In genomic region chr2:72581560-72582181, GRCh38 we compare ENCODE assay signal across 19 cellular contexts.
A peak's percentile ranks its signal among the peaks of the same experiment; 100 is the strongest.
DNase-seq lines count a peak whose midpoint lies in the region; FAIRE-seq and TF ChIP-seq lines count a peak whose summit lies in the region.
"Had no signal": no experiment of that assay in that cellular context is flagged by ENCODE, and none has a peak within 500 bp of the region (broad histone marks: within the 10 kb centered on the region; RNA-seq: fewer than 3 reads in every experiment).

No MANE protein-coding gene starts in this region.

- H3K27ac ChIP-seq in keratinocyte (ENCODE audit: control insufficient read depth, insufficient read depth, low read length): no peak overlapping the region
- H3K27ac ChIP-seq: neutrophil, SJSA1 had no signal

- H3K9me3 ChIP-seq in Loucy (ENCODE audit: insufficient read depth, low read depth, low read length): no peaks in the 10 kb centered on the region
- H3K9me3 ChIP-seq in keratinocyte (ENCODE audit: control insufficient read depth, low read depth, low read length): no peaks in the 10 kb centered on the region
- H3K9me3 ChIP-seq: neutrophil, SJSA1 had no signal

- H3K36me3 Mint-ChIP-seq in T-helper 2 cell treated with Interferon-gamma antibody and Interleukin-4, amounts not matched to agents 5 μg/mL and 100 μg/mL, for 36 hours (ENCODE audit: low read depth): no peaks in the 10 kb centered on the region
- H3K36me3 Mint-ChIP-seq: CD14-positive monocyte had no signal

- no peak overlapping the region for H2AFZ ChIP-seq in Loucy (ENCODE audit: low read length)
- H2AFZ ChIP-seq in keratinocyte (ENCODE audit: control insufficient read depth, low read length): no peak overlapping the region

- H3K4me1 ChIP-seq in Loucy (ENCODE audit: insufficient read depth, low read length, poor library complexity, severe bottlenecking) (no peaks in the 10 kb centered on the region), keratinocyte (ENCODE audit: control insufficient read depth, extremely low read depth, insufficient read depth, low read length) (no peaks in the 10 kb centered on the region)

- peak; percentile 5 for DNase-seq in D341Med (ENCODE audit: low spot score)
- no peak for DNase-seq in bronchial epithelial cell (ENCODE audit: low read depth)
- no peak for DNase-seq in keratinocyte (ENCODE audit: low read depth, low spot score)
- no peak for DNase-seq in activated CD4-positive, CD25-positive, alpha-beta regulatory T cell (lab: John Stamatoyannopoulos, UW)
- DNase-seq in activated CD4-positive, alpha-beta T cell treated with anti-CD3 and anti-CD28 coated beads for 4 hours: no peak
- no peak for DNase-seq in T-helper 2 cell treated with Interferon-gamma antibody and Interleukin-4, amounts not matched to agents 5 μg/mL and 100 μg/mL, for 36 hours (ENCODE audit: low spot score)
- DNase-seq in inferior parietal cortex (ENCODE audit: extremely low spot score): no peak
- DNase-seq: activated CD4-positive, alpha-beta T cell treated with anti-CD3 and anti-CD28 coated beads, Interleukin-2, amount 50 U/mL, for 1 hour; activated naive CD4-positive, alpha-beta T cell; aorta; H7; NCI-H187; NCI-H446; retina had no signal

- peaks cover 2% of the 10 kb centered on the region for H3K27me3 Mint-ChIP-seq in T-helper 2 cell treated with Interferon-gamma antibody and Interleukin-4, amounts not matched to agents 5 μg/mL and 100 μg/mL, for 36 hours (ENCODE audit: low read depth)
- H3K27me3 Mint-ChIP-seq: type B pancreatic cell had no signal

- H3K9ac ChIP-seq in Loucy (ENCODE audit: low read depth, low read length, poor library complexity, severe bottlenecking) (no peak overlapping the region), keratinocyte (ENCODE audit: control insufficient read depth, extremely low read depth, insufficient read depth, low read length) (no peak overlapping the region)

- H3K4me1 Mint-ChIP-seq in T-helper 2 cell treated with Interferon-gamma antibody and Interleukin-4, amounts not matched to agents 5 μg/mL and 100 μg/mL, for 36 hours (ENCODE audit: low read depth): no peaks in the 10 kb centered on the region
- H3K4me1 Mint-ChIP-seq: CD14-positive monocyte had no signal

- H3K36me3 ChIP-seq in Loucy (ENCODE audit: insufficient read depth, low read length) (no peaks in the 10 kb centered on the region), bronchial epithelial cell (ENCODE audit: control insufficient read depth, insufficient read depth, low read length) (no peaks in the 10 kb centered on the region), keratinocyte (ENCODE audit: control insufficient read depth in 2 of 2, extremely low read depth in 1 of 2, insufficient read depth in 2 of 2, low read length in 2 of 2) (no peaks in the 10 kb centered on the region)
- H3K36me3 ChIP-seq: neutrophil, SJSA1 had no signal

- H3K9me3 Mint-ChIP-seq in T-helper 2 cell treated with Interferon-gamma antibody and Interleukin-4, amounts not matched to agents 5 μg/mL and 100 μg/mL, for 36 hours: no peaks in the 10 kb centered on the region

- no peaks in the 10 kb centered on the region for H3K9me1 ChIP-seq in keratinocyte (ENCODE audit: control insufficient read depth, extremely low read depth, insufficient read depth, low read length)

- H3K4me2 ChIP-seq in Loucy (ENCODE audit: low read depth, low read length, poor library complexity, severe bottlenecking) (no peak overlapping the region), keratinocyte (ENCODE audit: control insufficient read depth, extremely low read depth, insufficient read depth, low read depth, low read length) (no peak overlapping the region)

- no peaks in the 10 kb centered on the region for H3K9me2 ChIP-seq in Loucy (replicated peaks; ENCODE audit: low read depth, low read length)

- FAIRE-seq in bronchial epithelial cell (lab: Jason Lieb, UNC) (no peak), keratinocyte (lab: Jason Lieb, UNC) (no peak)

- H3K79me2 ChIP-seq in Loucy (ENCODE audit: insufficient read depth, low read length) (no peaks in the 10 kb centered on the region), keratinocyte (ENCODE audit: control insufficient read depth, insufficient read depth, low read length) (peaks cover 6% of the 10 kb centered on the region)

- no peak overlapping the region for H3K4me3 Mint-ChIP-seq in T-helper 2 cell treated with Interferon-gamma antibody and Interleukin-4, amounts not matched to agents 5 μg/mL and 100 μg/mL, for 36 hours
- H3K4me3 Mint-ChIP-seq: CD14-positive monocyte, type B pancreatic cell had no signal

- peak; percentile 22 for TF ChIP-seq CTCF in Loucy (conservative IDR thresholded peaks at IDR 0.05; ENCODE audit: low read length)
- TF ChIP-seq CTCF in bronchial epithelial cell (IDR thresholded peaks at IDR 0.05; ENCODE audit: insufficient read depth, low read length, severe bottlenecking): peak; percentile 19
- TF ChIP-seq CTCF in keratinocyte (optimal IDR thresholded peaks at IDR 0.05 in 1 of 3, IDR thresholded peaks at IDR 0.05 in 1 of 3, conservative IDR thresholded peaks at IDR 0.05 in 1 of 3; ENCODE audit: extremely low read depth in 1 of 3, insufficient read depth in 2 of 3, low read length in 3 of 3): peak; percentile 12 to 31 (median 23)

- H3K27me3 ChIP-seq in Loucy (ENCODE audit: insufficient read depth, low read length, poor library complexity, severe bottlenecking): no peaks in the 10 kb centered on the region
- H3K27me3 ChIP-seq in bronchial epithelial cell (ENCODE audit: control insufficient read depth, insufficient read depth, low read length): no peaks in the 10 kb centered on the region
- no peaks in the 10 kb centered on the region for H3K27me3 ChIP-seq in keratinocyte (ENCODE audit: control insufficient read depth, extremely low read depth, insufficient read depth, low read length)
- H3K27me3 ChIP-seq: neutrophil, SJSA1 had no signal

- H4K20me1 ChIP-seq in Loucy (ENCODE audit: insufficient read depth, low read length, poor library complexity, severe bottlenecking): no peaks in the 10 kb centered on the region
- H4K20me1 ChIP-seq in keratinocyte (ENCODE audit: control insufficient read depth, extremely low read depth, insufficient read depth, low read length): no peaks in the 10 kb centered on the region

- no peak overlapping the region for H3K27ac Mint-ChIP-seq in T-helper 2 cell treated with Interferon-gamma antibody and Interleukin-4, amounts not matched to agents 5 μg/mL and 100 μg/mL, for 36 hours

- H3F3A ChIP-seq in Loucy (ENCODE audit: low read depth): no peaks in the 10 kb centered on the region

- H3K4me3 ChIP-seq in Loucy (ENCODE audit: low read length, poor library complexity, severe bottlenecking) (no peak overlapping the region), bronchial epithelial cell (ENCODE audit: low read depth, low read length) (no peak overlapping the region), keratinocyte (ENCODE audit: control insufficient read depth in 2 of 3, extremely low read depth in 1 of 3, insufficient read depth in 2 of 3, low read depth in 1 of 3, low read length in 3 of 3) (no peak overlapping the region)
- H3K4me3 ChIP-seq: SJSA1 had no signal

- dilution Hi-C loops in keratinocyte (cut with MboI; ENCODE audit: extremely low pct_ligation_motif_present, low sequenced_read_pairs): no loop called here
